ENCODE assay signal across 8 cellular contexts in genomic region chr2:70993689-70993986, GRCh38. TPM values are rescaled to one million over a fixed set of nuclear protein-coding genes. Genes with fewer than 3 reads are reported as not detected.
DNase-seq lines count a peak whose midpoint lies in the region; ATAC-seq and TF ChIP-seq lines count a peak whose summit lies in the region.

No MANE protein-coding gene starts in this region.

- H3K4me1 ChIP-seq in mammary epithelial cell (ENCODE audit: insufficient read depth, low read length) (peaks cover 25% of the 10 kb centered on the region), mononuclear cell (ENCODE audit: insufficient read depth, low read length) (peaks cover 16% of the 10 kb centered on the region)

- H3K27me3 Mint-ChIP-seq in stimulated activated naive CD8-positive, alpha-beta T cell treated with anti-CD3 and anti-CD28 coated beads, Interleukin-15, Interleukin-2, amounts not matched to agents 100 ng/mL and 50 ng/mL, for 24 hours: no peaks in the 10 kb centered on the region

- H3K27ac Mint-ChIP-seq in stimulated activated naive CD8-positive, alpha-beta T cell treated with anti-CD3 and anti-CD28 coated beads, Interleukin-15, Interleukin-2, amounts not matched to agents 100 ng/mL and 50 ng/mL, for 24 hours: peak overlapping the region; percentile 91

- peaks cover 39% of the 10 kb centered on the region for H3K79me2 ChIP-seq in mammary epithelial cell (ENCODE audit: insufficient read depth, low read length)

- H3K4me1 Mint-ChIP-seq in stimulated activated naive CD8-positive, alpha-beta T cell treated with anti-CD3 and anti-CD28 coated beads, Interleukin-15, Interleukin-2, amounts not matched to agents 100 ng/mL and 50 ng/mL, for 24 hours (ENCODE audit: low read depth): peaks cover 30% of the 10 kb centered on the region

- no peak overlapping the region for H2AFZ ChIP-seq in mammary epithelial cell (ENCODE audit: low read depth, low read length)

- WGBS in mammary epithelial cell (ENCODE audit: low coverage, missing lambda C conversion rate): 9% methylated on average over 2 of the region's 2 CpGs

- CTCF ChIA-PET in mammary epithelial cell (lab: Charles Lee; ENCODE audit: low non-redundant PET): no interaction called here

- H4K20me1 ChIP-seq in mammary epithelial cell (ENCODE audit: insufficient read depth, low read length): no peaks in the 10 kb centered on the region

- no peaks in the 10 kb centered on the region for H3K9me3 ChIP-seq in mammary epithelial cell (replicated peaks; ENCODE audit: insufficient read depth, low read length)
- no peaks in the 10 kb centered on the region for H3K9me3 ChIP-seq in mononuclear cell (ENCODE audit: low read depth, low read length)

- H3K36me3 Mint-ChIP-seq in stimulated activated naive CD8-positive, alpha-beta T cell treated with anti-CD3 and anti-CD28 coated beads, Interleukin-15, Interleukin-2, amounts not matched to agents 100 ng/mL and 50 ng/mL, for 24 hours (ENCODE audit: low read depth): peaks cover 38% of the 10 kb centered on the region

- no peak for ATAC-seq in stimulated activated naive CD8-positive, alpha-beta T cell treated with anti-CD3 and anti-CD28 coated beads, Interleukin-15, Interleukin-2, amounts not matched to agents 100 U/mL and 50 U/mL, for 24 hours
- ATAC-seq in esophagus mucosa (no peak), GM18502 (IDR thresholded peaks at IDR 0.05; ENCODE audit: poor library complexity, unreplicated experiment) (no peak)

- H3K27me3 ChIP-seq in mammary epithelial cell (ENCODE audit: insufficient read depth, low read length) (no peaks in the 10 kb centered on the region), mononuclear cell (ENCODE audit: insufficient read depth, low read length) (no peaks in the 10 kb centered on the region)

- BruUV-seq in mammary epithelial cell (replicated peaks; lab: Mats Ljungman, UMichigan): no TSS peak

- peak overlapping the region; percentile 72 to 85 (median 76) for H3K4me3 ChIP-seq in mammary epithelial cell (replicated peaks in 1 of 3; ENCODE audit: insufficient read depth in 1 of 3, low read depth in 2 of 3, low read length in 3 of 3)
- peak overlapping the region; percentile 85 for H3K4me3 ChIP-seq in mononuclear cell (ENCODE audit: low read length)

- no peak overlapping the region for H3K27ac ChIP-seq in mammary epithelial cell (ENCODE audit: insufficient read depth, low read depth, low read length)

- H3K4me3 Mint-ChIP-seq in stimulated activated naive CD8-positive, alpha-beta T cell treated with anti-CD3 and anti-CD28 coated beads, Interleukin-15, Interleukin-2, amounts not matched to agents 100 ng/mL and 50 ng/mL, for 24 hours: peak overlapping the region; percentile 95

- in situ Hi-C loops in mammary epithelial cell (cut with MboI; ENCODE audit: low sequenced_read_pairs in 2 of 2): no loop called here

- dilution Hi-C loops in mammary epithelial cell (cut with HindIII; ENCODE audit: low sequenced_read_pairs): no loop called here

- no peak for TF ChIP-seq CTCF in mammary epithelial cell (conservative IDR thresholded peaks at IDR 0.05 in 1 of 2, IDR thresholded peaks at IDR 0.05 in 1 of 2; ENCODE audit: extremely low read depth in 1 of 2, insufficient read depth in 1 of 2, low read depth in 1 of 2, low read length in 2 of 2)

- H3K9me3 Mint-ChIP-seq in stimulated activated naive CD8-positive, alpha-beta T cell treated with anti-CD3 and anti-CD28 coated beads, Interleukin-15, Interleukin-2, amounts not matched to agents 100 ng/mL and 50 ng/mL, for 24 hours: no peaks in the 10 kb centered on the region

- peaks cover 7% of the 10 kb centered on the region for H3K36me3 ChIP-seq in mammary epithelial cell (ENCODE audit: insufficient read depth, low read length)

- DNase-seq in stimulated activated naive CD8-positive, alpha-beta T cell treated with anti-CD3 and anti-CD28 coated beads, Interleukin-15, Interleukin-2, amounts not matched to agents 100 U/mL and 50 U/mL, for 24 hours: no peak
- no peak for DNase-seq in mammary epithelial cell
- DNase-seq in hypothalamus (lab: John Stamatoyannopoulos, UW): no peak
- no peak for DNase-seq in COLO829 (ENCODE audit: low spot score)

- H3K9ac ChIP-seq in mammary epithelial cell (ENCODE audit: insufficient read depth, low read length): peak overlapping the region; percentile 75

- intact Hi-C loops in mammary epithelial cell (cut with micrococcal nuclease): no loop called here

- peak overlapping the region; percentile 92 for H3K4me2 ChIP-seq in mammary epithelial cell (ENCODE audit: insufficient read depth, low read depth, low read length)

RNA-seq across cellular contexts. Expression of gene TEX261, which starts 1.0 kb away (rescaled TPM):
- total RNA-seq in mammary epithelial cell: 10 to 100 TPM; 30.0 to 61.6 TPM
- polyA plus RNA-seq in mammary epithelial cell: 59.6 TPM
- 146 TPM for polyA minus RNA-seq in mammary epithelial cell
- total RNA-seq in mononuclear cell: 16.7 TPM
- total RNA-seq in esophagus mucosa: 36.7 TPM

RNA-seq across cellular contexts. Expression of gene ANKRD53, which starts 15.2 kb away (rescaled TPM):
- under 1 TPM in 1 of 2 donors, not detected in 1; 0.83 TPM for total RNA-seq in mammary epithelial cell
- 0.18 TPM for polyA plus RNA-seq in mammary epithelial cell
- polyA minus RNA-seq in mammary epithelial cell: 1.7 TPM
- total RNA-seq in mononuclear cell: 0.10 TPM
- 0.40 TPM for total RNA-seq in esophagus mucosa

RNA-seq across cellular contexts. Expression of gene ATP6V1B1, which starts 57.9 kb away (rescaled TPM):
- total RNA-seq in mammary epithelial cell: 1 to 10 TPM in 1 of 2 donors, not detected in 1; 1.3 TPM
- 0.03 TPM for polyA plus RNA-seq in mammary epithelial cell
- polyA minus RNA-seq in mammary epithelial cell: not detected
- not detected for total RNA-seq in mononuclear cell
- total RNA-seq in esophagus mucosa: 2.4 TPM
